Comparison of ENCODE assay signal across 12 cellular contexts in the genomic region with DNA sequence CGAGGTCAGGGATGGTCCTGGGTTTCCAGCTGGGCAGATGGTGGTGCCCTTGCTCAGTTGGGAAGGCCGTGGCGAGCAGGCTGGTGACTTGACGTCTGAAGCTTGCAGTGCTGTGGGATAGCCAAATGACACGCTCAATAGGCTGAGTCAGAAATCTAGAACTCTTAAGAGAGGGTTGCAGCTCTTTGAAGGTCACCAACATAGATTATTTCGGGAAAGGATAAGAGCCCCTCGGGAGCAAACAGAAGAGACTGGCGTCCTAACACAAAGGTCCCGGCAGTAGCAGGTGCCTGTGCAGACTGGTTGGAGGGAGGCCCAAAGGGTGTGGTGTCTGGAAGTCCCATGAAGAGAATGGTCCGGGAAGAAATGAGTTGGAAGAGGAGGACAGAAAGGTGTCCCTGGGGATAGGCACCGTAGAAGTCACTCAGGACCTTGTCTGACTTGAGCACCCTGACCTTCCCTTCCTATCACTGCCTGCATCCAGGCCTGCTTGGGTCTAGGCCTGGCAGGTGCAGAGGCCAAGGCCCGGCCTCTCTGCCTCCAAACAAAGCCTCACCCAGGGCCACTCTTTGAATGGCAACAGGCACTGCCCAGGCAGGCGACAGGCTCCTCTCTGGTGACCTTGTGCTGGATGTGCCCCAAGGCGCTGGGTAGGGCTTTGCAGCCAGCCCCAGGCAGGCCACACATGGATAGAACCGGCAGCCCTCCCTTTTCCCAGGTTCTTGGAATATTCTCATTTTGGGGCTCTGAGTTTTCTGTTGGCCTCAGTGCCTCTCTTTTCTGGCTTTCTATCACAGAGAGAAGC. TPM values are rescaled to one million over a fixed set of nuclear protein-coding genes. Genes with fewer than 3 reads are reported as not detected.
DNase-seq lines count a peak whose midpoint lies in the region; ATAC-seq, FAIRE-seq and TF ChIP-seq lines count a peak whose summit lies in the region.
"Had no signal": no experiment of that assay in that cellular context is flagged by ENCODE, and none has a peak within 500 bp of the region (broad histone marks: within the 10 kb centered on the region; RNA-seq: fewer than 3 reads in every experiment).

No MANE protein-coding gene starts in this region.

- POLR2A ChIA-PET in H1 (lab: Charles Lee; ENCODE audit: partially characterized antibody): no interaction called here

- no peak for DNase-seq in H1 (ENCODE audit: low read depth in 1 of 2, low spot score in 2 of 2)
- no peak for DNase-seq in mucosa of descending colon
- no peak for DNase-seq in D341Med (ENCODE audit: low spot score)
- no peak for DNase-seq in stimulated activated CD4-positive, alpha-beta T cell treated with anti-CD3 and anti-CD28 coated beads, Interleukin-15, amount 100 ng/mL, for 24 hours
- no peak for DNase-seq in NCI-H526 treated with DMSO at 0.1 percent for 48 hours (lab: John Stamatoyannopoulos, UW)
- DNase-seq in NCI-H2107 treated with DMSO at 0.1 percent for 48 hours (lab: John Stamatoyannopoulos, UW; ENCODE audit: unreplicated experiment): no peak
- DNase-seq: activated CD4-positive, alpha-beta T cell treated with anti-CD3 and anti-CD28 coated beads, Interleukin-2, amount 10 ng/mL, durations not matched to agents 24 days and 14 days; NK-92 treated with Interleukin-12 subunit alpha and Interleukin-12 subunit beta, amount 100 ng/mL, for 24 hours; stimulated activated naive CD4-positive, alpha-beta T cell treated with Interleukin-2 at 50 U/mL for 16 hours had no signal

- no peak overlapping the region for H2BK12ac ChIP-seq in H1 (ENCODE audit: low read depth, low read length)

- CTCF ChIA-PET in H1 (lab: Charles Lee; ENCODE audit: partially characterized antibody): interaction anchor here (0.9 to 3.3 kb wide), 8 partner anchors 9 to 382 kb away, joined by 3 to 17 read pairs (median 4); no protein-coding TSS in a partner anchor

- no peak for TF ChIP-seq EP300 in H1 (IDR thresholded peaks at IDR 0.05; ENCODE audit: borderline replicate concordance in 1 of 2, low read depth in 2 of 2, low read length in 2 of 2)

- TF ChIP-seq CTCF in Loucy (conservative IDR thresholded peaks at IDR 0.05; ENCODE audit: low read length) (no peak), H1 (IDR thresholded peaks at IDR 0.05; ENCODE audit: control extremely low read depth in 1 of 3, insufficient read depth in 1 of 3, low read depth in 1 of 3, low read length in 3 of 3) (no peak), mucosa of descending colon (IDR thresholded peaks at IDR 0.05) (no peak)

- intact Hi-C loops in mucosa of descending colon (cut with DNase I, micrococcal nuclease): loop anchor here (5.0 to 10.0 kb wide), 3 partner anchors 66 to 206 kb away; no protein-coding TSS in a partner anchor

- H3K9ac ChIP-seq in Loucy (ENCODE audit: low read depth, low read length, poor library complexity, severe bottlenecking) (peak overlapping the region; percentile 75), H1 (replicated peaks in 1 of 4; ENCODE audit: extremely low read depth in 1 of 4, low read depth in 3 of 4, low read length in 3 of 4) (no peak overlapping the region)
- H3K9ac ChIP-seq: KMS-11 had no signal

- H2AFZ ChIP-seq in Loucy (ENCODE audit: low read length) (no peak overlapping the region), H1 (ENCODE audit: low read length) (no peak overlapping the region)

- TF ChIP-seq POLR2A in H1 (IDR thresholded peaks at IDR 0.05; ENCODE audit: control extremely low read depth in 1 of 2, low read depth in 2 of 2, low read length in 2 of 2): no peak

- H4K5ac ChIP-seq in H1 (ENCODE audit: insufficient read length, low read depth, low read length): no peak overlapping the region

- H3K36me3 ChIP-seq in Loucy (ENCODE audit: insufficient read depth, low read length) (no peaks in the 10 kb centered on the region), H1 (ENCODE audit: control insufficient read depth in 2 of 4, insufficient read depth in 4 of 4, low read length in 3 of 4) (no peaks in the 10 kb centered on the region), mucosa of descending colon (ENCODE audit: low read depth) (no peaks in the 10 kb centered on the region)

- H2BK15ac ChIP-seq in H1 (ENCODE audit: low read length): no peak overlapping the region

- no peak overlapping the region for H3K23ac ChIP-seq in H1 (ENCODE audit: insufficient read length)

- H3K56ac ChIP-seq in H1 (replicated peaks; ENCODE audit: insufficient read length, low read depth, low read length): no peak overlapping the region

- no peak overlapping the region for H4K91ac ChIP-seq in H1 (replicated peaks; ENCODE audit: insufficient read length, low read length)

- H4K20me1 ChIP-seq in Loucy (ENCODE audit: insufficient read depth, low read length, poor library complexity, severe bottlenecking): no peaks in the 10 kb centered on the region
- no peaks in the 10 kb centered on the region for H4K20me1 ChIP-seq in H1 (replicated peaks in 1 of 2; ENCODE audit: control insufficient read depth in 1 of 2, insufficient read depth in 2 of 2, low read length in 2 of 2)

- H2AK5ac ChIP-seq in H1 (ENCODE audit: low read depth, low read length): no peak overlapping the region

- no peaks in the 10 kb centered on the region for H3K27me3 ChIP-seq in Loucy (ENCODE audit: insufficient read depth, low read length, poor library complexity, severe bottlenecking)
- H3K27me3 ChIP-seq in H1 (replicated peaks in 1 of 4; ENCODE audit: control insufficient read depth in 3 of 4, extremely low read depth in 1 of 4, insufficient read depth in 3 of 4, low read length in 3 of 4): no peaks in the 10 kb centered on the region; a peak in 1 of 7 replicates

- no peaks in the 10 kb centered on the region for H3F3A ChIP-seq in Loucy (ENCODE audit: low read depth)

- H2BK20ac ChIP-seq in H1 (ENCODE audit: low read length): no peak overlapping the region

- no peaks in the 10 kb centered on the region for H3K79me1 ChIP-seq in H1 (ENCODE audit: low read depth, low read length)

- TF ChIP-seq RAD21 in H1 (IDR thresholded peaks at IDR 0.05 in 1 of 2, conservative IDR thresholded peaks at IDR 0.05 in 1 of 2; ENCODE audit: low read depth in 2 of 2, low read length in 2 of 2): no peak

- H3K14ac ChIP-seq in H1 (ENCODE audit: insufficient read length): no peak overlapping the region

- no peak overlapping the region for H3K4ac ChIP-seq in H1 (replicated peaks; ENCODE audit: insufficient read length, low read depth, low read length)

- H3K4me3 ChIP-seq in Loucy (ENCODE audit: low read length, poor library complexity, severe bottlenecking) (peak overlapping the region; percentile 71), H1 (ENCODE audit: extremely low read depth in 1 of 4, insufficient read depth in 2 of 4, low read depth in 3 of 4, low read length in 4 of 4) (no peak overlapping the region), mucosa of descending colon (no peak overlapping the region)

- peaks cover 29% of the 10 kb centered on the region for H3K79me2 ChIP-seq in Loucy (ENCODE audit: insufficient read depth, low read length)
- no peaks in the 10 kb centered on the region for H3K79me2 ChIP-seq in H1 (ENCODE audit: control insufficient read depth in 1 of 2, insufficient read depth in 2 of 2, low read length in 2 of 2)

- H3K4me1 ChIP-seq in Loucy (ENCODE audit: insufficient read depth, low read length, poor library complexity, severe bottlenecking) (peaks cover 50% of the 10 kb centered on the region), H1 (replicated peaks in 1 of 4; ENCODE audit: control insufficient read depth in 3 of 4, insufficient read depth in 4 of 4, low read length in 3 of 4) (peaks cover 12 to 20% (median 16%) of the 10 kb centered on the region in 4 experiments), mucosa of descending colon (ENCODE audit: low read depth) (peaks cover 7% of the 10 kb centered on the region)

- no peak overlapping the region for H2BK5ac ChIP-seq in H1 (ENCODE audit: low read depth, low read length)

- 91% methylated on average over 15 of the region's 15 CpGs; no CpG with 5 or more reads in 1 of the 2 experiments for WGBS in H1 (ENCODE audit: extremely low coverage in 1 of 2, insufficient coverage in 1 of 2, insufficient read length in 1 of 2, insufficient replicate concordance in 2 of 2, low coverage in 1 of 2, low lambda C conversion rate in 2 of 2, missing lambda C conversion rate in 1 of 2), 2 experiments

- no peak overlapping the region for H3K27ac ChIP-seq in H1 (ENCODE audit: low read depth, low read length)
- peak overlapping the region; percentile 42 for H3K27ac ChIP-seq in temporal lobe (ENCODE audit: low read depth, low read length)
- H3K27ac ChIP-seq: KMS-11 had no signal

- H3K18ac ChIP-seq in H1 (ENCODE audit: extremely low read depth, low read length): no peak overlapping the region

- H4K8ac ChIP-seq in H1 (ENCODE audit: extremely low read depth, insufficient read depth, low read length): peak overlapping the region; percentile 28; the same call in 1 of the 2 replicates

- no peak overlapping the region for H2BK120ac ChIP-seq in H1 (replicated peaks; ENCODE audit: low read depth, low read length)

- H3K9me3 ChIP-seq in Loucy (ENCODE audit: insufficient read depth, low read depth, low read length) (no peaks in the 10 kb centered on the region), H1 (ENCODE audit: insufficient read depth in 2 of 2, low read depth in 1 of 2, low read length in 1 of 2) (no peaks in the 10 kb centered on the region), mucosa of descending colon (no peaks in the 10 kb centered on the region)

- H3K9me2 ChIP-seq in Loucy (replicated peaks; ENCODE audit: low read depth, low read length): no peaks in the 10 kb centered on the region

- no peaks in the 10 kb centered on the region for H3K23me2 ChIP-seq in H1 (ENCODE audit: low read depth, low read length)

- H3K4me2 ChIP-seq in Loucy (ENCODE audit: low read depth, low read length, poor library complexity, severe bottlenecking) (peak overlapping the region; percentile 83), H1 (ENCODE audit: insufficient read depth in 1 of 2, low read depth in 2 of 2, low read length in 2 of 2) (no peak overlapping the region)

- peak; percentile 27 for ATAC-seq in mucosa of descending colon

- no peak for FAIRE-seq in H1 (lab: Jason Lieb, UNC)

RNA-seq across cellular contexts. Expression of gene PKIG, which starts 18.6 kb away (rescaled TPM):
- 25.4 and 26.7 TPM in 2 replicates for total RNA-seq in H1 (2021; fragmentation: NEBNext Ultra II Directional; extraction: Animal tissue kit (Norgen Biotek cat#: 25700))
- 34.3 and 37.5 TPM in 2 replicates for polyA plus RNA-seq in H1 (2011; rRNA removed)
- polyA plus RNA-seq in H1 (2011; cell fraction: cytosol; rRNA removed): 33.3 TPM
- polyA plus RNA-seq in H1 (2011; cell fraction: nucleus; rRNA removed): 21.0 TPM
- 23.8 to 29.8 TPM (median 27.7 TPM) in 4 replicates for polyA plus RNA-seq in H1 (2012, experiment 1 of 2)
- polyA plus RNA-seq in H1 (2012, experiment 2 of 2): 38.2 TPM
- 32.9 TPM for polyA plus RNA-seq in H1 (2013, experiment 1 of 2)
- 35.0 TPM for polyA plus RNA-seq in H1 (2013, experiment 2 of 2)
- polyA minus RNA-seq in H1 (2011; rRNA and poly(A)+ RNA removed): 8.6 and 9.8 TPM in 2 replicates
- 11.9 TPM for polyA minus RNA-seq in H1 (2011; cell fraction: cytosol; rRNA and poly(A)+ RNA removed)
- polyA minus RNA-seq in H1 (2011; cell fraction: nucleus; rRNA and poly(A)+ RNA removed): 7.6 TPM
- total RNA-seq in mucosa of descending colon (100 to 1,000 TPM in 1 of 3 donors, 10 to 100 TPM in 2; 39.9 to 101 (median 42.4) TPM), temporal lobe (23.8 TPM)

RNA-seq across cellular contexts. Expression of gene ADA, which starts 50.5 kb away (rescaled TPM):
- 19.5 and 19.9 TPM in 2 replicates for total RNA-seq in H1 (2021; fragmentation: NEBNext Ultra II Directional; extraction: Animal tissue kit (Norgen Biotek cat#: 25700))
- polyA plus RNA-seq in H1 (2011; rRNA removed): 32.8 and 33.9 TPM in 2 replicates
- 39.6 TPM for polyA plus RNA-seq in H1 (2011; cell fraction: cytosol; rRNA removed)
- polyA plus RNA-seq in H1 (2011; cell fraction: nucleus; rRNA removed): 34.6 TPM
- 17.2 to 32.7 TPM (median 27.5 TPM) in 4 replicates for polyA plus RNA-seq in H1 (2012, experiment 1 of 2)
- polyA plus RNA-seq in H1 (2012, experiment 2 of 2): 29.3 TPM
- polyA plus RNA-seq in H1 (2013, experiment 1 of 2): 16.4 TPM
- 15.0 TPM for polyA plus RNA-seq in H1 (2013, experiment 2 of 2)
- 18.1 and 23.1 TPM in 2 replicates for polyA minus RNA-seq in H1 (2011; rRNA and poly(A)+ RNA removed)
- 12.4 TPM for polyA minus RNA-seq in H1 (2011; cell fraction: cytosol; rRNA and poly(A)+ RNA removed)
- polyA minus RNA-seq in H1 (2011; cell fraction: nucleus; rRNA and poly(A)+ RNA removed): 11.7 TPM
- total RNA-seq in mucosa of descending colon (1 to 10 TPM; 2.2 to 6.9 (median 5.9) TPM), temporal lobe (1.5 TPM)
